ENCODE assay signal across 17 cellular contexts in genomic region chr3:17466028-17466427, GRCh38.
DNase-seq lines count a peak whose midpoint lies in the region; ATAC-seq and TF ChIP-seq lines count a peak whose summit lies in the region.
"Had no signal": no experiment of that assay in that cellular context is flagged by ENCODE, and none has a peak within 500 bp of the region (broad histone marks: within the 10 kb centered on the region; RNA-seq: fewer than 3 reads in every experiment).

No MANE protein-coding gene starts in this region.

- no peaks in the 10 kb centered on the region for H3K4me1 Mint-ChIP-seq in progenitor cell of endocrine pancreas (ENCODE audit: low read depth)
- H3K4me1 Mint-ChIP-seq: H9 had no signal

- no peak overlapping the region for H2BK120ac ChIP-seq in IMR-90 (ENCODE audit: low read depth, low read length)

- no peak overlapping the region for H3K9ac ChIP-seq in IMR-90 (ENCODE audit: low read depth, low read length)

- no peak overlapping the region for H3K23ac ChIP-seq in IMR-90 (ENCODE audit: low read depth, low read length)

- H3K4me3 ChIP-seq in IMR-90 (ENCODE audit: insufficient read depth, low read depth, low read length) = no peak overlapping the region
- no peak overlapping the region for H3K4me3 ChIP-seq in choroid plexus epithelial cell (ENCODE audit: low read depth, low read length)
- H3K4me3 ChIP-seq in osteoblast (ENCODE audit: insufficient read depth, low read length) = no peak overlapping the region

- POLR2A ChIA-PET in IMR-90 (lab: Charles Lee; ENCODE audit: unreplicated experiment) = no interaction called here

- H3K9me3 Mint-ChIP-seq in progenitor cell of endocrine pancreas (ENCODE audit: low read depth) = no peaks in the 10 kb centered on the region
- H3K9me3 Mint-ChIP-seq: H9 had no signal

- TF ChIP-seq POLR2A in IMR-90 (IDR thresholded peaks at IDR 0.05; ENCODE audit: low read depth, low read length) = no peak

- H3K27ac Mint-ChIP-seq in progenitor cell of endocrine pancreas = no peak overlapping the region
- H3K27ac Mint-ChIP-seq: H9 had no signal

- no peak overlapping the region for H3K4ac ChIP-seq in IMR-90 (ENCODE audit: low read depth, low read length)

- WGBS in IMR-90 (ENCODE audit: extremely low coverage in 2 of 2, insufficient read length in 1 of 2), 2 experiments = no CpG with 5 or more reads among the region's 4 CpGs

- H3K14ac ChIP-seq in IMR-90 (replicated peaks; ENCODE audit: low read depth, low read length) = no peak overlapping the region

- no peak overlapping the region for H4K5ac ChIP-seq in IMR-90 (ENCODE audit: low read depth, low read length)

- H2AFZ ChIP-seq in IMR-90 (replicated peaks; ENCODE audit: low read length, poor library complexity) (no peak overlapping the region), osteoblast (ENCODE audit: low read length) (no peak overlapping the region)

- no peak overlapping the region for H3K56ac ChIP-seq in IMR-90 (ENCODE audit: extremely low read depth, insufficient read depth, low read length)

- TF ChIP-seq RAD21 in IMR-90 (IDR thresholded peaks at IDR 0.05; ENCODE audit: low read length) = no peak

- dilution Hi-C loops in IMR-90 (cut with HindIII; ENCODE audit: low sequenced_read_pairs, unreplicated experiment) = no loop called here

- in situ Hi-C loops in IMR-90 (cut with MboI; ENCODE audit: low sequenced_read_pairs) = no loop called here

- no TSS peak for BruUV-seq in IMR-90 (replicated peaks; lab: Mats Ljungman, UMichigan)

- no peak overlapping the region for H2AK5ac ChIP-seq in IMR-90 (ENCODE audit: low read depth, low read length)

- TF ChIP-seq CTCF in IMR-90 (conservative IDR thresholded peaks at IDR 0.05; ENCODE audit: low read depth, low read length) = no peak
- TF ChIP-seq CTCF in choroid plexus epithelial cell (conservative IDR thresholded peaks at IDR 0.05; ENCODE audit: low read depth, low read length) = no peak
- TF ChIP-seq CTCF in osteoblast (IDR thresholded peaks at IDR 0.05; ENCODE audit: extremely low read depth, low read depth, low read length) = no peak
- no peak for TF ChIP-seq CTCF in progenitor cell of endocrine pancreas (IDR thresholded peaks at IDR 0.05; ENCODE audit: unreplicated experiment)

- no peaks in the 10 kb centered on the region for H3K79me2 ChIP-seq in osteoblast (ENCODE audit: insufficient read depth, low read length)

- H3K4me2 ChIP-seq in IMR-90 (ENCODE audit: low read depth, low read length) (no peak overlapping the region), osteoblast (ENCODE audit: insufficient read depth, low read length) (no peak overlapping the region)

- no peaks in the 10 kb centered on the region for H3K9me3 ChIP-seq in IMR-90 (ENCODE audit: control insufficient read depth, insufficient read depth, low read length)
- H3K9me3 ChIP-seq in osteoblast (ENCODE audit: low read depth, low read length) = no peaks in the 10 kb centered on the region

- CTCF ChIA-PET in IMR-90 (lab: Yijun Ruan, JAX) = interaction anchor here (0.6 kb wide), 1 partner anchor 569 kb away, joined by 8 read pairs; no protein-coding TSS in a partner anchor

- no peak overlapping the region for H2BK15ac ChIP-seq in IMR-90 (ENCODE audit: low read depth, low read length)

- H2BK20ac ChIP-seq in IMR-90 (ENCODE audit: low read depth, low read length) = no peak overlapping the region

- no peaks in the 10 kb centered on the region for H4K20me1 ChIP-seq in IMR-90 (ENCODE audit: insufficient read depth, low read length)
- no peaks in the 10 kb centered on the region for H4K20me1 ChIP-seq in osteoblast (ENCODE audit: insufficient read depth, low read length)

- H3K79me1 ChIP-seq in IMR-90 (ENCODE audit: low read depth in 1 of 2, low read length in 2 of 2) = no peaks in the 10 kb centered on the region

- no peak overlapping the region for H3K4me3 Mint-ChIP-seq in progenitor cell of endocrine pancreas (ENCODE audit: low read depth)
- H3K4me3 Mint-ChIP-seq: H9 had no signal

- H2AK9ac ChIP-seq in IMR-90 (replicated peaks; ENCODE audit: low read depth, low read length, poor library complexity) = no peak overlapping the region

- no peaks in the 10 kb centered on the region for H3K27me3 Mint-ChIP-seq in progenitor cell of endocrine pancreas

- ATAC-seq in IMR-90 (ENCODE audit: low read depth) = peak; percentile 37
- ATAC-seq: Right ventricle myocardium inferior had no signal

- no peaks in the 10 kb centered on the region for H3K36me3 Mint-ChIP-seq in progenitor cell of endocrine pancreas (ENCODE audit: insufficient read depth)

- no peak overlapping the region for H3K18ac ChIP-seq in IMR-90 (ENCODE audit: low read depth, low read length)

- no peak overlapping the region for H4K8ac ChIP-seq in IMR-90 (ENCODE audit: low read depth in 2 of 2, low read length in 2 of 2)

- intact Hi-C loops in IMR-90 (cut with micrococcal nuclease) = loop anchor here (5.0 kb wide), 1 partner anchor 569 kb away; no protein-coding TSS in a partner anchor

- peak; percentile 74 for DNase-seq in EL
- peak; percentile 39 for DNase-seq in IMR-90
- peak; percentile 28 for DNase-seq in choroid plexus epithelial cell (ENCODE audit: low read depth)
- DNase-seq in osteoblast (ENCODE audit: insufficient read length, low spot score, missing footprints) = no peak
- no peak for DNase-seq in progenitor cell of endocrine pancreas (ENCODE audit: low spot score, unreplicated experiment)
- no peak for DNase-seq in activated effector memory CD4-positive, alpha-beta T cell treated with anti-CD3 and anti-CD28 coated beads, Interleukin-2, amount 50 U/mL, for 16 hours
- DNase-seq in NCI-H1436 treated with DMSO at 0.1 percent for 48 hours (lab: John Stamatoyannopoulos, UW) = no peak
- DNase-seq: C1 segment of cervical spinal cord, DMS79 treated with DMSO at 0.1 percent for 48 hours, GF-D8, H9, NCI-H1417, NCI-H2029, NCI-H2171, NCI-H510A, NCI-H774 had no signal

- no peak overlapping the region for H3K27ac ChIP-seq in IMR-90 (ENCODE audit: insufficient read depth, low read length)
- peak overlapping the region; percentile 54 for H3K27ac ChIP-seq in osteoblast (ENCODE audit: low read depth, low read length)

- no peaks in the 10 kb centered on the region for H3K9me1 ChIP-seq in IMR-90 (ENCODE audit: insufficient read depth, low read length)

- H3K36me3 ChIP-seq in IMR-90 (ENCODE audit: control insufficient read depth, insufficient read depth, low read length) = 0 out of 2 replicates have a peak, but pooled peaks cover 2% of the 10 kb centered on the region
- H3K36me3 ChIP-seq in osteoblast (ENCODE audit: insufficient read depth, low read length) = no peaks in the 10 kb centered on the region

- no peaks in the 10 kb centered on the region for H3K4me1 ChIP-seq in IMR-90 (ENCODE audit: control insufficient read depth, insufficient read depth, low read length)
- H3K4me1 ChIP-seq in osteoblast (ENCODE audit: insufficient read depth, low read length) = no peaks in the 10 kb centered on the region

- H4K91ac ChIP-seq in IMR-90 (ENCODE audit: insufficient read depth, low read depth, low read length) = no peak overlapping the region

- H3K27me3 ChIP-seq in IMR-90 (ENCODE audit: control insufficient read depth, insufficient read depth, low read length) (no peaks in the 10 kb centered on the region), osteoblast (ENCODE audit: insufficient read depth, low read length) (no peaks in the 10 kb centered on the region)

- H2BK5ac ChIP-seq in IMR-90 (ENCODE audit: low read depth, low read length, poor library complexity, severe bottlenecking) = no peak overlapping the region

TF ChIP-seq in IMR-90, 13 proteins besides CTCF, POLR2A, EP300 and RAD21:
- TF ChIP-seq RFX5 (IDR thresholded peaks at IDR 0.05; ENCODE audit: low read depth, low read length) = no peak
- 0 out of 2 replicates have a peak, but pooled peaks have one; percentile 15 for TF ChIP-seq CEBPB (IDR thresholded peaks at IDR 0.05; ENCODE audit: low read depth, low read length)

Comparison
In these comparisons a context has a peak if more than half of its experiments do, and no peak if none do; other contexts are left out.
1. DNase-seq: peak in EL (single experiment), IMR-90 (single experiment) and choroid plexus epithelial cell (single experiment); none in osteoblast (single experiment), progenitor cell of endocrine pancreas (single experiment), activated effector memory CD4-positive, alpha-beta T cell treated with anti-CD3 and anti-CD28 coated beads, Interleukin-2, amount 50 U/mL, for 16 hours (single experiment) and NCI-H1436 treated with DMSO at 0.1 percent for 48 hours (single experiment).